15 cellular contexts compared by ENCODE assay signal in the genomic region with DNA sequence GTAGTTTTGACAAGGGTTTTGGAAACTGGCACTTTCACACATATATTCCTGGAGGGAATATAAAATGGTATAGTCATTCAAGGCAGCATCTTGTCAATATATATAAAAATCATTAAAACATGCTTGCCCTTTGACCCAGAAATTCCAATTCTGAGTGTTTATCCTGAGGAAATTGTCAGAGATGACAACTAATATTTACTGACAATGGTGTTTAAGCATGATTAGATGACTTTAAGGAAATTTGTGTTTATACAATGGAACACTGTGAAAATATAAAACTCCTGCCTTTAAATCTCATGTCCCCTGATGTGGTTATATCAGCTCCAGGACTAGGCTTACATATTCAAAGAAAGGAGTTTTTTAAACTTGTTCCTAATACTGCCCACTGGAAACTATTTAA. TPM values are rescaled to one million over a fixed set of nuclear protein-coding genes. Genes with fewer than 3 reads are reported as not detected.
DNase-seq lines count a peak whose midpoint lies in the region; ATAC-seq and TF ChIP-seq lines count a peak whose summit lies in the region.
"Had no signal": no experiment of that assay in that cellular context is flagged by ENCODE, and none has a peak within 500 bp of the region (broad histone marks: within the 10 kb centered on the region; RNA-seq: fewer than 3 reads in every experiment).

No MANE protein-coding gene starts in this region.

- no peak overlapping the region for H3K9ac ChIP-seq in mammary epithelial cell (ENCODE audit: insufficient read depth, low read length)
- H3K9ac ChIP-seq in neural cell (ENCODE audit: low read length) = no peak overlapping the region
- H3K9ac ChIP-seq: BLaER1 treated with 17β-estradiol and CSF1 and Interleukin-3, amounts not matched to agents 10 nM and 100 nM had no signal

- H3K36me3 Mint-ChIP-seq in MCF 10A (ENCODE audit: insufficient read depth, unreplicated experiment) = no peaks in the 10 kb centered on the region
- H3K36me3 Mint-ChIP-seq: CD4-positive, CD25-positive, alpha-beta regulatory T cell had no signal

- POLR2A ChIA-PET in MCF 10A (lab: Yijun Ruan, JAX) = interaction anchor here (0.5 to 4.3 kb wide), 33 partner anchors 8 to 776 kb away, joined by 3 to 36 read pairs (median 5); a partner anchor contains a TSS

- no peaks in the 10 kb centered on the region for H4K20me1 ChIP-seq in mammary epithelial cell (ENCODE audit: insufficient read depth, low read length)
- H4K20me1 ChIP-seq in neural cell (ENCODE audit: insufficient read depth) = no peaks in the 10 kb centered on the region
- H4K20me1 ChIP-seq: BLaER1 treated with 17β-estradiol and CSF1 and Interleukin-3, amounts not matched to agents 10 nM and 100 nM had no signal

- no peaks in the 10 kb centered on the region for H3K9me3 Mint-ChIP-seq in MCF 10A (ENCODE audit: unreplicated experiment)
- H3K9me3 Mint-ChIP-seq: CD4-positive, CD25-positive, alpha-beta regulatory T cell had no signal

- peak overlapping the region; percentile 61 for H3K4me3 Mint-ChIP-seq in MCF 10A (ENCODE audit: unreplicated experiment)
- H3K4me3 Mint-ChIP-seq: CD4-positive, CD25-positive, alpha-beta regulatory T cell had no signal

- DNase-seq in MCF 10A (ENCODE audit: unreplicated experiment) (no peak), mammary epithelial cell (no peak), dermis blood vessel endothelial cell (peak; percentile 64), NCI-H524 treated with DMSO at 0.1 percent for 48 hours (lab: John Stamatoyannopoulos, UW) (no peak), left lung (no peak)
- DNase-seq: ACHN; Calu3; CD4-positive, CD25-positive, alpha-beta regulatory T cell; DMS 273 treated with DMSO at 0.1 percent for 48 hours had no signal

- H3K9me3 ChIP-seq in mammary epithelial cell (replicated peaks; ENCODE audit: insufficient read depth, low read length) = no peaks in the 10 kb centered on the region
- no peaks in the 10 kb centered on the region for H3K9me3 ChIP-seq in neural cell (ENCODE audit: low read length)
- H3K9me3 ChIP-seq in left lung = no peaks in the 10 kb centered on the region
- H3K9me3 ChIP-seq: BLaER1 treated with 17β-estradiol and CSF1 and Interleukin-3, amounts not matched to agents 10 nM and 100 nM; HAP-1 had no signal

- no peak for TF ChIP-seq EP300 in neural cell (conservative IDR thresholded peaks at IDR 0.05; ENCODE audit: poor library complexity, severe bottlenecking)

- H3K4me2 ChIP-seq in mammary epithelial cell (ENCODE audit: insufficient read depth, low read depth, low read length) (no peak overlapping the region), neural cell (ENCODE audit: low read length) (no peak overlapping the region)
- H3K4me2 ChIP-seq: BLaER1 treated with 17β-estradiol and CSF1 and Interleukin-3, amounts not matched to agents 10 nM and 100 nM had no signal

- H2AFZ ChIP-seq in mammary epithelial cell (ENCODE audit: low read depth, low read length) = no peak overlapping the region
- H2AFZ ChIP-seq in neural cell (ENCODE audit: low read depth, low read length) = no peak overlapping the region

- H3K4me1 Mint-ChIP-seq in MCF 10A (ENCODE audit: insufficient read depth, unreplicated experiment) = peaks cover 22% of the 10 kb centered on the region
- H3K4me1 Mint-ChIP-seq: CD4-positive, CD25-positive, alpha-beta regulatory T cell had no signal

- in situ Hi-C loops in mammary epithelial cell (cut with MboI; ENCODE audit: low sequenced_read_pairs in 2 of 2) = no loop called here

- H3K36me3 ChIP-seq in mammary epithelial cell (ENCODE audit: insufficient read depth, low read length) (no peaks in the 10 kb centered on the region), neural cell (ENCODE audit: insufficient read depth, low read length) (peaks cover 4% of the 10 kb centered on the region), left lung (no peaks in the 10 kb centered on the region)
- H3K36me3 ChIP-seq: BLaER1 treated with 17β-estradiol and CSF1 and Interleukin-3, amounts not matched to agents 10 nM and 100 nM; HAP-1 had no signal

- ATAC-seq in GM18858 (IDR thresholded peaks at IDR 0.05; ENCODE audit: unreplicated experiment) (no peak), left lung (no peak), GM19463 (IDR thresholded peaks at IDR 0.05; ENCODE audit: unreplicated experiment) (no peak)

- peak overlapping the region; percentile 98 for H3K27ac Mint-ChIP-seq in MCF 10A (ENCODE audit: low read depth, unreplicated experiment)
- H3K27ac Mint-ChIP-seq: CD4-positive, CD25-positive, alpha-beta regulatory T cell had no signal

- BruUV-seq in MCF 10A (replicated peaks; lab: Mats Ljungman, UMichigan) (no TSS peak), mammary epithelial cell (replicated peaks; lab: Mats Ljungman, UMichigan) (no TSS peak)

- CTCF ChIA-PET in MCF 10A (lab: Yijun Ruan, JAX) = interaction anchor here (0.7 to 2.1 kb wide), 4 partner anchors 70 to 762 kb away, joined by 3 to 7 read pairs (median 4); no protein-coding TSS in a partner anchor
- CTCF ChIA-PET in mammary epithelial cell (lab: Charles Lee; ENCODE audit: low non-redundant PET) = no interaction called here

- no peaks in the 10 kb centered on the region for H3F3A ChIP-seq in neural cell (ENCODE audit: insufficient read depth, low read length, poor library complexity, severe bottlenecking)

- H3K27me3 Mint-ChIP-seq in MCF 10A (ENCODE audit: insufficient read depth, unreplicated experiment) = no peaks in the 10 kb centered on the region

- H3K9me2 ChIP-seq in neural cell (ENCODE audit: insufficient read depth, low read length) = no peaks in the 10 kb centered on the region

- H3K4me1 ChIP-seq in mammary epithelial cell (ENCODE audit: insufficient read depth, low read length) = peaks cover 11% of the 10 kb centered on the region
- H3K4me1 ChIP-seq in left lung = no peaks in the 10 kb centered on the region
- H3K4me1 ChIP-seq: HAP-1 had no signal

- no peak for TF ChIP-seq CTCF in MCF 10A (IDR thresholded peaks at IDR 0.05; ENCODE audit: unreplicated experiment)
- TF ChIP-seq CTCF in mammary epithelial cell (conservative IDR thresholded peaks at IDR 0.05 in 1 of 2, IDR thresholded peaks at IDR 0.05 in 1 of 2; ENCODE audit: extremely low read depth in 1 of 2, insufficient read depth in 1 of 2, low read depth in 1 of 2, low read length in 2 of 2) = no peak
- TF ChIP-seq CTCF in neural cell (IDR thresholded peaks at IDR 0.05; ENCODE audit: poor library complexity, severe bottlenecking) = no peak
- no peak for TF ChIP-seq CTCF in left lung (IDR thresholded peaks at IDR 0.05)

- dilution Hi-C loops in mammary epithelial cell (cut with HindIII; ENCODE audit: low sequenced_read_pairs) = no loop called here

- no peak for TF ChIP-seq RAD21 in neural cell (conservative IDR thresholded peaks at IDR 0.05)

- no peak overlapping the region for H3K4me3 ChIP-seq in mammary epithelial cell (replicated peaks in 1 of 3; ENCODE audit: insufficient read depth in 1 of 3, low read depth in 2 of 3, low read length in 3 of 3)
- H3K4me3 ChIP-seq in neural cell (ENCODE audit: low read length) = no peak overlapping the region
- no peak overlapping the region for H3K4me3 ChIP-seq in left lung
- H3K4me3 ChIP-seq: BLaER1 treated with 17β-estradiol and CSF1 and Interleukin-3, amounts not matched to agents 10 nM and 100 nM; HAP-1 had no signal

- H3K79me2 ChIP-seq in mammary epithelial cell (ENCODE audit: insufficient read depth, low read length) = no peaks in the 10 kb centered on the region
- H3K79me2 ChIP-seq in neural cell (replicated peaks; ENCODE audit: insufficient read depth, low read length) = no peaks in the 10 kb centered on the region

- no peak overlapping the region for H3K27ac ChIP-seq in mammary epithelial cell (ENCODE audit: insufficient read depth, low read depth, low read length)
- peak overlapping the region; percentile 53 for H3K27ac ChIP-seq in neural cell (ENCODE audit: low read length)
- no peak overlapping the region for H3K27ac ChIP-seq in left lung
- H3K27ac ChIP-seq: 22Rv1; BLaER1 treated with 17β-estradiol and CSF1 and Interleukin-3, amounts not matched to agents 10 nM and 100 nM had no signal

- intact Hi-C loops in MCF 10A (cut with micrococcal nuclease) = no loop called here
- intact Hi-C loops in mammary epithelial cell (cut with micrococcal nuclease) = no loop called here
- intact Hi-C loops in left lung (cut with DNase I) = no loop called here

- H3K27me3 ChIP-seq in mammary epithelial cell (ENCODE audit: insufficient read depth, low read length) (no peaks in the 10 kb centered on the region), neural cell (ENCODE audit: insufficient read depth, low read depth, low read length) (no peaks in the 10 kb centered on the region), left lung (no peaks in the 10 kb centered on the region)
- H3K27me3 ChIP-seq: BLaER1 treated with 17β-estradiol and CSF1 and Interleukin-3, amounts not matched to agents 10 nM and 100 nM had no signal

TF ChIP-seq in neural cell, 6 proteins besides CTCF, POLR2A, EP300 and RAD21:
- no peak for TF ChIP-seq MXI1 (conservative IDR thresholded peaks at IDR 0.05; ENCODE audit: poor library complexity, severe bottlenecking)

RNA-seq across cellular contexts. Expression of a gene that starts 25.6 kb away (rescaled TPM):
- 2.8 and 4.4 TPM in 2 replicates for total RNA-seq in MCF 10A (2022)
- not detected for total RNA-seq in mammary epithelial cell
- not detected for polyA plus RNA-seq in mammary epithelial cell
- not detected for polyA minus RNA-seq in mammary epithelial cell
- total RNA-seq in dermis blood vessel endothelial cell = 0.51 TPM in 2 replicates
- 21.7 and 27.2 TPM in 2 replicates for polyA plus RNA-seq in neural cell
- polyA minus RNA-seq in neural cell = 48.5 and 54.4 TPM in 2 replicates
- under 1 TPM; 0.15 to 0.47 TPM for total RNA-seq in left lung
- total RNA-seq: Calu3; CD4-positive, CD25-positive, alpha-beta regulatory T cell had no signal
- polyA plus RNA-seq: CD4-positive, CD25-positive, alpha-beta regulatory T cell had no signal
